In genomic region chr4:127589153-127589552, GRCh38 we compare ENCODE assay signal across 2 cellular contexts. TPM values are rescaled to one million over a fixed set of nuclear protein-coding genes. Genes with fewer than 3 reads are reported as not detected.
"Had no signal": no experiment of that assay in that cellular context is flagged by ENCODE, and none has a peak within 500 bp of the region (broad histone marks: within the 10 kb centered on the region; RNA-seq: fewer than 3 reads in every experiment).

No MANE protein-coding gene starts in this region.

RNA-seq across cellular contexts. Expression of gene INTU, which starts 43.6 kb away (rescaled TPM):
- total RNA-seq: OCI-LY7; T-helper 1 cell treated with Interleukin-12 subunit alpha and Interleukin-12 subunit beta and Interleukin-4 antibody, amounts not matched to agents 30 ng/mL and 1 ng/mL, for 36 hours had no signal
